In the genomic region with DNA sequence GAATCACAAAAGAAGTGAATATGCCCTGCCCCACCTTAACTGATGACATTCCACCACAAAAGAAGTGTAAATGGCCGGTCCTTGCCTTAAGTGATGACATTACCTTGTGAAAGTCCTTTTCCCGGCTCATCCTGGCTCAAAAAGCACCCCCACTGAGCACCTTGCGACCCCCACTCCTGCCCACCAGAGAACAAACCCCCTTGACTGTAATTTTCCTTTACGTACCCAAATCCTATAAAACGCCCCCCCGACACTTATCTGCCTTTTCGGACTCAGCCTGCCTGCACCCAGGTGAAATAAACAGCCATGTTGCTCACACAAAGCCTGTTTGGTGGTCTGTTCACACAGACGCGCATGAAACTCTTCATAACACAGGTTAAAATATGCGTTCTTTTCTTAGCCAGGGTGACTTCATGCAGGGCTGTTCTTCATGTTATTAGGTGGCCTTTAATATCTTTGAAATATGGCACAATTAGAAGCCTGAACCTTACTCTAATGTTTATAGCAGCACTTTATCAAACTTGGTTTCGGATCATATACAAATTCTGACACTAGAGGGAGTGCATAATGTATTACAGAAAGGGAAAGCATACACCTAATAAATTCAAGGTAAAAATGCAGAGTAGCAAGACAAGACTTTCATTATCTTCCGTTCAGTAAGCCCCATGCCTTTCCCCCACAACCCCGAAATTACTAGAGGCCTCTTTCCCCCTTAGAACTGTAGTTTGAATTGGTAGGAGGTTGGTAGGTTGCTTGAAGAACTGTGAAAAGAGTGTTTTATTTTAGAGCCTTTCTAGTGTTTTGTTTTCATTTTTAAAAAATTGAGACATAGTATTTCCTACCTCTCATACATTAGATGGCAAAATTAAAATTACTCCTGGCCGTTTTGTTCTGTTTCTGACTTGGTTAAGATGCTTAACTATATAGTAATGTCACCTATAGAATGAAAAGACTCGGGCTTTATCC, we compare ENCODE assay signal across 8 cellular contexts.
DNase-seq lines count a peak whose midpoint lies in the region; ATAC-seq and TF ChIP-seq lines count a peak whose summit lies in the region.

No MANE protein-coding gene starts in this region.

- H3K36me3 Mint-ChIP-seq in H9 (ENCODE audit: insufficient read depth in 1 of 3, low read depth in 3 of 3): peaks cover 58 to 67% (median 64%) of the 10 kb centered on the region in 3 experiments

- H3K4ac ChIP-seq in H9 (ENCODE audit: low read depth, low read length): no peak overlapping the region

- no peak overlapping the region for H4K91ac ChIP-seq in H9 (ENCODE audit: insufficient read length, low read depth, low read length)

- H3K4me3 ChIP-seq in OCI-LY3 (ENCODE audit: low read length) (peak overlapping the region; percentile 58), fibroblast of lung (replicated peaks in 1 of 4; ENCODE audit: control extremely low read depth in 1 of 4, insufficient read depth in 1 of 4, low read depth in 3 of 4, low read length in 4 of 4) (peak overlapping the region; percentile 31 to 60 (median 46)), gastrocnemius medialis (peak overlapping the region in 3 of 4 donors; percentile 17 to 39 (median 27))

- no peak overlapping the region for H2BK15ac ChIP-seq in H9 (ENCODE audit: low read depth, low read length)

- no peak for TF ChIP-seq POLR2A in gastrocnemius medialis (IDR thresholded peaks at IDR 0.05)

- H3K9me3 Mint-ChIP-seq in H9: peaks cover 2 to 7% of the 10 kb centered on the region in 2 experiments

- H2AK5ac ChIP-seq in H9 (ENCODE audit: insufficient read length, low read length): no peak overlapping the region

- H3T11ph ChIP-seq in H9 (ENCODE audit: low read length): no peak overlapping the region

- H4K8ac ChIP-seq in H9 (replicated peaks; ENCODE audit: insufficient read length, low read depth, low read length): no peak overlapping the region

- peak overlapping the region; percentile 73 to 91 for H3K4me3 Mint-ChIP-seq in H9

- H3K4me2 ChIP-seq in H9 (ENCODE audit: insufficient read depth, insufficient read length, low read length) (peak overlapping the region; percentile 92), OCI-LY3 (ENCODE audit: low read length) (peak overlapping the region; percentile 57), fibroblast of lung (ENCODE audit: extremely low read depth, insufficient read depth, low read length) (peak overlapping the region; percentile 32)

- no peak overlapping the region for H3K56ac ChIP-seq in H9 (ENCODE audit: insufficient read length, low read depth, low read length)

- peaks cover 68 to 70% of the 10 kb centered on the region in 2 experiments for H3K4me1 Mint-ChIP-seq in H9

- no peaks in the 10 kb centered on the region for H3K27me3 Mint-ChIP-seq in H9 (ENCODE audit: low read depth)

- no peak overlapping the region for H2BK5ac ChIP-seq in H9 (ENCODE audit: insufficient read length, low read length)

- H3K27ac ChIP-seq in H9 (ENCODE audit: insufficient read length, low read depth, low read length) (no peak overlapping the region), OCI-LY3 (ENCODE audit: low read length) (no peak overlapping the region), fibroblast of lung (ENCODE audit: insufficient read depth, low read length) (no peak overlapping the region), gastrocnemius medialis (no peak overlapping the region)

- H3K4me1 ChIP-seq in H9 (ENCODE audit: insufficient read depth, low read length) (peaks cover 6% of the 10 kb centered on the region; the same call in 1 of the 2 replicates), OCI-LY3 (ENCODE audit: low read length) (peaks cover 6% of the 10 kb centered on the region; the same call in 1 of the 2 replicates), fibroblast of lung (ENCODE audit: control insufficient read depth, extremely low read depth, insufficient read depth, low read length) (no peaks in the 10 kb centered on the region), gastrocnemius medialis (no peaks in the 10 kb centered on the region)

- ATAC-seq in gastrocnemius medialis (peak; percentile 58 to 70), GM19452 (IDR thresholded peaks at IDR 0.05; ENCODE audit: unreplicated experiment) (no peak)

- DNase-seq in EH (ENCODE audit: low read depth) (peak; percentile 30), H9 (no peak), fibroblast of lung (ENCODE audit: low read depth in 2 of 2) (peak; percentile 20 to 58), gastrocnemius medialis (no peak), D341Med (ENCODE audit: low spot score) (no peak), COLO668 (lab: John Stamatoyannopoulos, UW; ENCODE audit: unreplicated experiment) (no peak)

- intact Hi-C loops in gastrocnemius medialis (cut with DNase I; ENCODE audit: low total_unique reads): loop anchor here (2.0 to 5.0 kb wide), 3 partner anchors 170 to 265 kb away; a partner anchor contains a TSS

- H3K9ac ChIP-seq in H9 (ENCODE audit: extremely low read depth, insufficient read length, low read length): peak overlapping the region; percentile 59
- H3K9ac ChIP-seq in OCI-LY3 (ENCODE audit: low read length): peak overlapping the region; percentile 11; the same call in 1 of the 2 replicates
- H3K9ac ChIP-seq in fibroblast of lung (ENCODE audit: insufficient read depth, low read length): no peak overlapping the region

- no peak overlapping the region for H3K23ac ChIP-seq in H9 (ENCODE audit: insufficient read length, low read depth, low read length)

- no peaks in the 10 kb centered on the region for H3K9me3 ChIP-seq in H9 (ENCODE audit: control insufficient read depth, low read depth, low read length)
- H3K9me3 ChIP-seq in OCI-LY3 (ENCODE audit: insufficient read depth, low read length): no peaks in the 10 kb centered on the region
- H3K9me3 ChIP-seq in fibroblast of lung (ENCODE audit: control insufficient read depth, insufficient read depth, low read depth, low read length): no peaks in the 10 kb centered on the region
- H3K9me3 ChIP-seq in gastrocnemius medialis: no peaks in the 10 kb centered on the region

- H2BK12ac ChIP-seq in H9 (ENCODE audit: insufficient read length, low read depth, low read length): no peak overlapping the region

- in situ Hi-C loops in gastrocnemius medialis (cut with MboI; ENCODE audit: low sequenced_read_pairs in 4 of 4): loop anchor here in 3 of 4 donors (10.0 to 25.0 kb wide), 2 partner anchors 260 to 263 kb away; no protein-coding TSS in a partner anchor

- no peaks in the 10 kb centered on the region for H3K36me3 ChIP-seq in OCI-LY3 (replicated peaks; ENCODE audit: low read depth, low read length)
- no peaks in the 10 kb centered on the region for H3K36me3 ChIP-seq in fibroblast of lung (ENCODE audit: control insufficient read depth, insufficient read depth, low read length)
- no peaks in the 10 kb centered on the region for H3K36me3 ChIP-seq in gastrocnemius medialis

- no CpG with 5 or more reads among the region's 15 CpGs for WGBS in H9 (ENCODE audit: extremely low coverage, insufficient read length, low lambda C conversion rate)

- no peak overlapping the region for H2AFZ ChIP-seq in H9 (ENCODE audit: low read length)
- H2AFZ ChIP-seq in OCI-LY3 (ENCODE audit: low read depth, low read length): peak overlapping the region; percentile 14; the same call in 1 of the 2 replicates
- H2AFZ ChIP-seq in fibroblast of lung (ENCODE audit: low read length): peak overlapping the region; percentile 47

- peak; percentile 63 for TF ChIP-seq CTCF in H9 (conservative IDR thresholded peaks at IDR 0.05)
- peak; percentile 51 for TF ChIP-seq CTCF in OCI-LY3 (IDR thresholded peaks at IDR 0.05; ENCODE audit: low read depth, low read length)
- peak; percentile 28 to 53 for TF ChIP-seq CTCF in fibroblast of lung (conservative IDR thresholded peaks at IDR 0.05 in 1 of 2, IDR thresholded peaks at IDR 0.05 in 1 of 2; ENCODE audit: low read depth in 1 of 2, low read length in 2 of 2)
- peak in 3 of 5 experiments; percentile 27 to 41 (median 41) for TF ChIP-seq CTCF in gastrocnemius medialis (IDR thresholded peaks at IDR 0.05 in 4 of 5, conservative IDR thresholded peaks at IDR 0.05 in 1 of 5)

- H2BK20ac ChIP-seq in H9 (ENCODE audit: low read depth, low read length, poor library complexity, severe bottlenecking): no peak overlapping the region

- H3K27ac Mint-ChIP-seq in H9: peak overlapping the region; percentile 97 to 99 (median 98)

- no peaks in the 10 kb centered on the region for H3K79me1 ChIP-seq in H9 (ENCODE audit: insufficient read depth, low read depth, low read length, poor library complexity, severe bottlenecking)

- no peak overlapping the region for H3K18ac ChIP-seq in H9 (ENCODE audit: insufficient read length, low read depth, low read length)

- H3K79me2 ChIP-seq in H9 (ENCODE audit: insufficient read depth, low read length) (peaks cover 16% of the 10 kb centered on the region; the same call in 1 of the 2 replicates), OCI-LY3 (ENCODE audit: low read length) (no peaks in the 10 kb centered on the region), fibroblast of lung (ENCODE audit: control insufficient read depth, insufficient read depth, low read length) (no peaks in the 10 kb centered on the region)

- no peak overlapping the region for H4K5ac ChIP-seq in H9 (ENCODE audit: insufficient read length, low read depth, low read length)

- no peaks in the 10 kb centered on the region for H3K27me3 ChIP-seq in H9 (ENCODE audit: insufficient read depth, low read length)
- H3K27me3 ChIP-seq in OCI-LY3 (ENCODE audit: low read depth, low read length): no peaks in the 10 kb centered on the region
- no peaks in the 10 kb centered on the region for H3K27me3 ChIP-seq in fibroblast of lung (ENCODE audit: control insufficient read depth, insufficient read depth, low read length)
- H3K27me3 ChIP-seq in gastrocnemius medialis: no peaks in the 10 kb centered on the region

- no peak overlapping the region for H2BK120ac ChIP-seq in H9 (ENCODE audit: low read depth, low read length, poor library complexity, severe bottlenecking)

- H3K23me2 ChIP-seq in H9 (ENCODE audit: insufficient read length, low read depth, low read length, poor library complexity, severe bottlenecking): peaks cover 6% of the 10 kb centered on the region

- H3K14ac ChIP-seq in H9 (ENCODE audit: insufficient read depth, low read length): no peak overlapping the region

- H4K20me1 ChIP-seq in H9 (ENCODE audit: control insufficient read depth, insufficient read depth, insufficient read length): no peaks in the 10 kb centered on the region
- no peaks in the 10 kb centered on the region for H4K20me1 ChIP-seq in OCI-LY3 (ENCODE audit: insufficient read depth, low read length)
- no peaks in the 10 kb centered on the region for H4K20me1 ChIP-seq in fibroblast of lung (ENCODE audit: control insufficient read depth, extremely low read depth, insufficient read depth, low read length)

Comparison
In these comparisons a context has a peak if more than half of its experiments do, and no peak if none do; other contexts are left out.
1. DNase-seq: peak in EH (single experiment) and fibroblast of lung (2 of 2); none in H9 (single experiment), gastrocnemius medialis (0 of 2), D341Med (single experiment) and COLO668 (single experiment).
2. H3K4me2 ChIP-seq: peak in every context shown above with its lines; median percentile 92 in H9; 57 in OCI-LY3; 32 in fibroblast of lung.
3. Peak in every context shown above with its lines, with median percentiles within 50 percentile points of each other: CTCF ChIP-seq and H3K4me3 ChIP-seq.